34 cellular contexts compared by ENCODE assay signal in genomic region chr2:238224636-238225035, GRCh38.
"Had no signal": no experiment of that assay in that cellular context is flagged by ENCODE, and none has a peak within 500 bp of the region (broad histone marks: within the 10 kb centered on the region; RNA-seq: fewer than 3 reads in every experiment).

No MANE protein-coding gene starts in this region.

- FAIRE-seq: astrocyte, TTC549 had no signal

- H3K27ac ChIP-seq: adrenal gland, body of pancreas, brain microvascular endothelial cell, breast epithelium, VCaP had no signal

- ATAC-seq: activated CD8-positive, alpha-beta T cell treated with anti-CD3 and anti-CD28 coated beads for 36 hours; activated naive CD4-positive, alpha-beta T cell treated with anti-CD3 and anti-CD28 coated beads, Interleukin-2, amount 50 U/mL, for 72 hours; activated T-cell treated with anti-CD3 and anti-CD28 coated beads, Interleukin-2, amount 50 U/mL, for 4 hours; activated T-cell treated with anti-CD3 and anti-CD28 coated beads, Interleukin-2, amount 50 U/mL, for 72 hours; activated T-helper 17 cell treated with anti-CD3 and anti-CD28 coated beads, Interleukin-2, amount 50 U/mL, for 72 hours; body of pancreas had no signal

- H3K36me3 ChIP-seq: adrenal gland, brain microvascular endothelial cell, breast epithelium had no signal

- H3K9me3 ChIP-seq: adrenal gland, body of pancreas, breast epithelium had no signal

- H3K4me1 ChIP-seq: adrenal gland, breast epithelium had no signal

- DNase-seq: activated B cell treated with CpG ODN at 0.5 μM for 24 hours; activated CD4-positive, alpha-beta memory T cell treated with anti-CD3 and anti-CD28 coated beads for 36 hours; activated CD4-positive, alpha-beta T cell treated with anti-CD3 and anti-CD28 coated beads for 4 hours; activated CD4-positive, alpha-beta T cell treated with anti-CD3 and anti-CD28 coated beads, Interleukin-2, amount 10 ng/mL, durations not matched to agents 24 days and 14 days; activated CD4-positive, alpha-beta T cell treated with anti-CD3 and anti-CD28 coated beads, Interleukin-2, amount 50 U/mL, for 1 hour; activated CD4-positive, alpha-beta T cell treated with anti-CD3 and anti-CD28 coated beads, Interleukin-2, amount 50 U/mL, for 4 hours; activated CD4-positive, CD25-positive, alpha-beta regulatory T cell treated with anti-CD3 and anti-CD28 coated beads, Interleukin-2, amount 50 U/mL, for 72 hours; activated CD8-positive, alpha-beta memory T cell treated with anti-CD3 and anti-CD28 coated beads, Interleukin-2, amount 50 U/mL, for 4 hours; activated CD8-positive, alpha-beta T cell treated with anti-CD3 and anti-CD28 coated beads for 36 hours; activated effector memory CD4-positive, alpha-beta T cell treated with anti-CD3 and anti-CD28 coated beads, Interleukin-2, amount 50 U/mL, for 16 hours; activated gamma-delta T cell treated with Interleukin-2 at 50 U/mL for 16 hours; activated naive CD4-positive, alpha-beta T cell; activated naive CD4-positive, alpha-beta T cell treated with anti-CD3 and anti-CD28 coated beads for 36 hours; activated naive CD4-positive, alpha-beta T cell treated with anti-CD3 and anti-CD28 coated beads, Interleukin-2, amount 50 U/mL, for 16 hours; activated naive CD8-positive, alpha-beta T cell treated with anti-CD3 and anti-CD28 coated beads for 36 hours; activated T-cell treated with anti-CD3 and anti-CD28 coated beads for 4 hours; activated T-cell treated with anti-CD3 and anti-CD28 coated beads, Interleukin-2, amount 50 U/mL, for 1 hour; activated T-cell treated with anti-CD3 and anti-CD28 coated beads, Interleukin-2, amount 50 U/mL, for 4 hours; activated T-cell treated with anti-CD3 and anti-CD28 coated beads, Interleukin-2, amount 50 U/mL, for 72 hours; adrenal gland; amniotic stem cell; aorta; body of pancreas; brain microvascular endothelial cell; central memory CD4-positive, alpha-beta T cell; T-helper 1 cell; T-helper 2 cell; T-helper 9 cell had no signal

- H3K4me3 ChIP-seq: adrenal gland, body of pancreas, breast epithelium had no signal

- H3K27me3 ChIP-seq: adrenal gland, body of pancreas, brain microvascular endothelial cell, breast epithelium had no signal
